In genomic region chr1:110477445-110477957, GRCh38 we compare ENCODE assay signal across 12 cellular contexts. TPM values are rescaled to one million over a fixed set of nuclear protein-coding genes. Genes with fewer than 3 reads are reported as not detected.
DNase-seq lines count a peak whose midpoint lies in the region; ATAC-seq, FAIRE-seq and TF ChIP-seq lines count a peak whose summit lies in the region.
"Had no signal": no experiment of that assay in that cellular context is flagged by ENCODE, and none has a peak within 500 bp of the region (broad histone marks: within the 10 kb centered on the region; RNA-seq: fewer than 3 reads in every experiment).

No MANE protein-coding gene starts in this region.

- no peak for TF ChIP-seq RAD21 in HepG2 (CRISPR knock-in tag; IDR thresholded peaks at IDR 0.05)

- H3K36me3 ChIP-seq in hepatocyte (replicated peaks; ENCODE audit: insufficient read depth, low read depth) (no peaks in the 10 kb centered on the region), HepG2 (replicated peaks in 1 of 2; ENCODE audit: control insufficient read depth in 1 of 2, insufficient read depth in 2 of 2, low read length in 2 of 2) (no peaks in the 10 kb centered on the region)
- H3K36me3 ChIP-seq: SJCRH30 had no signal

- H4K20me1 ChIP-seq in hepatocyte (ENCODE audit: insufficient read depth, poor library complexity, severe bottlenecking) (no peaks in the 10 kb centered on the region), HepG2 (ENCODE audit: insufficient read depth, low read length) (no peaks in the 10 kb centered on the region)

- POLR2A ChIA-PET in HepG2 (lab: Yijun Ruan, JAX): no interaction called here

- H3K4me2 ChIP-seq in hepatocyte: peak overlapping the region; percentile 2
- no peak overlapping the region for H3K4me2 ChIP-seq in HepG2 (ENCODE audit: low read depth, low read length)

- no peak overlapping the region for H3K4me3 ChIP-seq in hepatocyte
- no peak overlapping the region for H3K4me3 ChIP-seq in HepG2 (replicated peaks in 1 of 3; ENCODE audit: insufficient read depth in 1 of 3, low read depth in 2 of 3, low read length in 3 of 3)
- H3K4me3 ChIP-seq: psoas muscle, SJCRH30 had no signal

- in situ Hi-C loops in ACHN (cut with HindIII; ENCODE audit: low pct_ligation_motif_present, low pct_unique_long_range_greater_than_20kb, low sequenced_read_pairs) (no loop called here), HepG2 (cut with HindIII; ENCODE audit: extremely low pct_ligation_motif_present, low pct_unique_long_range_greater_than_20kb) (no loop called here)

- H3K9ac ChIP-seq in HepG2 (ENCODE audit: insufficient read depth, low read depth, low read length): no peak overlapping the region

- ATAC-seq in activated CD4-positive, CD25-positive, alpha-beta regulatory T cell treated with anti-CD3 and anti-CD28 coated beads, Interleukin-2, amount 50 U/mL, for 24 hours: no peak
- no peak; the same call in 2 of the 3 replicates for ATAC-seq in HepG2

- no peak for FAIRE-seq in HepG2 (lab: Jason Lieb, UNC)

- no peaks in the 10 kb centered on the region for H3K9me2 ChIP-seq in hepatocyte (replicated peaks; ENCODE audit: insufficient read depth)

- intact Hi-C loops in HepG2 (cut with micrococcal nuclease; ENCODE audit: unreplicated experiment): no loop called here

- WGBS in hepatocyte (ENCODE audit: low lambda C conversion rate, missing lambda C conversion rate): 52% methylated on average over 3 of the region's 3 CpGs
- 25% methylated on average over 3 of the region's 3 CpGs for WGBS in HepG2 (ENCODE audit: low lambda C conversion rate)

- H3K4me1 ChIP-seq in hepatocyte (ENCODE audit: insufficient read depth): peaks cover 62% of the 10 kb centered on the region
- H3K4me1 ChIP-seq in HepG2 (ENCODE audit: insufficient read depth, low read length): no peaks in the 10 kb centered on the region
- H3K4me1 ChIP-seq: psoas muscle, SJCRH30 had no signal

- BruUV-seq in HepG2 (replicated peaks; lab: Mats Ljungman, UMichigan): no TSS peak

- H3K27ac ChIP-seq in hepatocyte: peak overlapping the region; percentile 81
- no peak overlapping the region for H3K27ac ChIP-seq in HepG2 (ENCODE audit: extremely low read length, insufficient read depth, low read length)
- H3K27ac ChIP-seq: psoas muscle, SJCRH30 had no signal

- DNase-seq in ACHN (peak; percentile 30), SW480 (ENCODE audit: low spot score) (peak; percentile 53), hepatocyte (ENCODE audit: low spot score) (no peak), SHP77 treated with DMSO at 0.1 percent for 48 hours (lab: John Stamatoyannopoulos, UW) (no peak), HepG2 (ENCODE audit: low spot score) (no peak), COLO668 (lab: John Stamatoyannopoulos, UW; ENCODE audit: unreplicated experiment) (no peak)
- DNase-seq: activated T-cell treated with anti-CD3 and anti-CD28 coated beads for 4 hours, NCI-H1105 treated with DMSO at 0.1 percent for 48 hours, psoas muscle, SJCRH30 had no signal

- H2AFZ ChIP-seq in hepatocyte: no peak overlapping the region
- H2AFZ ChIP-seq in HepG2 (ENCODE audit: low read length): no peak overlapping the region

- H3K9me3 ChIP-seq in hepatocyte (ENCODE audit: low read depth) (no peaks in the 10 kb centered on the region), HepG2 (ENCODE audit: low read length) (no peaks in the 10 kb centered on the region)
- H3K9me3 ChIP-seq: psoas muscle, SJCRH30 had no signal

- CTCF ChIA-PET in HepG2 (lab: Yijun Ruan, JAX; ENCODE audit: low intra/inter-chr PET ratio, low total read pairs): no interaction called here

- TF ChIP-seq POLR2A in HepG2 (IDR thresholded peaks at IDR 0.05; ENCODE audit: insufficient read depth in 1 of 2, low read depth in 2 of 2, low read length in 2 of 2): no peak

- H3K79me2 ChIP-seq in hepatocyte: no peaks in the 10 kb centered on the region
- H3K79me2 ChIP-seq in HepG2 (ENCODE audit: insufficient read depth, low read length): no peaks in the 10 kb centered on the region

- TF ChIP-seq CTCF in GM12874 (IDR thresholded peaks at IDR 0.05; ENCODE audit: insufficient read depth, low read depth, low read length) (peak; percentile 25; the same call in 1 of the 2 replicates), hepatocyte (IDR thresholded peaks at IDR 0.05; ENCODE audit: poor library complexity) (peak; percentile 25), HepG2 (CRISPR knock-in tag; IDR thresholded peaks at IDR 0.05) (no peak)

- TF ChIP-seq EP300 in HepG2 (IDR thresholded peaks at IDR 0.05; ENCODE audit: low read depth in 2 of 2, low read length in 2 of 2): no peak
- no peak for TF ChIP-seq EP300 in HepG2 (CRISPR knock-in tag; IDR thresholded peaks at IDR 0.05; ENCODE audit: borderline replicate concordance)

- H3K27me3 ChIP-seq in hepatocyte: no peaks in the 10 kb centered on the region
- H3K27me3 ChIP-seq in HepG2 (ENCODE audit: control insufficient read depth in 1 of 2, insufficient read depth in 2 of 2, low read length in 2 of 2): no peaks in the 10 kb centered on the region; a peak in 1 of 5 replicates

TF ChIP-seq in HepG2, 621 proteins besides CTCF, POLR2A, EP300 and RAD21:
- no peak for TF ChIP-seq FOXK2 (IDR thresholded peaks at IDR 0.05)
- TF ChIP-seq WIZ (CRISPR knock-in tag; IDR thresholded peaks at IDR 0.05): no peak
- TF ChIP-seq ZNF766 (CRISPR knock-in tag; IDR thresholded peaks at IDR 0.05; ENCODE audit: borderline replicate concordance): no peak
- no peak for TF ChIP-seq CAMTA2 (CRISPR knock-in tag; IDR thresholded peaks at IDR 0.05; ENCODE audit: borderline replicate concordance)

RNA-seq across cellular contexts. Expression of gene PROK1, which starts 26.6 kb away (rescaled TPM):
- total RNA-seq in hepatocyte: 8.8 and 9.6 TPM in 2 replicates
- 9.4 and 11.1 TPM in 2 replicates for polyA plus RNA-seq in hepatocyte
- not detected in 2 replicates for total RNA-seq in HepG2 (2016; rRNA removed; fragmentation: Illumina TruSeq; extraction: Trizol)
- total RNA-seq in HepG2 (2016; cell fraction: cytosol; rRNA removed; fragmentation: Illumina TruSeq; extraction: Trizol; ENCODE audit: low read depth): not detected in 2 replicates
- total RNA-seq in HepG2 (2016; cell fraction: insoluble cytoplasmic fraction; rRNA removed; fragmentation: Illumina TruSeq; extraction: Trizol): not detected in 2 replicates
- not detected in 2 replicates for total RNA-seq in HepG2 (2016; cell fraction: membrane; rRNA removed; fragmentation: Illumina TruSeq; extraction: Trizol)
- not detected in 2 replicates for total RNA-seq in HepG2 (2016; cell fraction: nucleus; rRNA removed; fragmentation: Illumina TruSeq; extraction: Trizol)
- 0.07 TPM in 1 of 2 replicates, not detected in the other for polyA plus RNA-seq in HepG2 (2011; rRNA removed)
- polyA plus RNA-seq in HepG2 (2011; cell fraction: cytosol; rRNA removed): not detected in 2 replicates
- polyA plus RNA-seq in HepG2 (2011; cell fraction: nucleus; rRNA removed): not detected in 2 replicates
- polyA plus RNA-seq in HepG2 (2012): not detected in 2 replicates
- not detected in 2 replicates for polyA plus RNA-seq in HepG2 (2016; cell fraction: cytosol; fragmentation: Illumina TruSeq; extraction: Trizol; ENCODE audit: low read depth)
- polyA plus RNA-seq in HepG2 (2016; cell fraction: insoluble cytoplasmic fraction; fragmentation: Illumina TruSeq; extraction: Trizol; ENCODE audit: low read depth): not detected in 2 replicates
- polyA plus RNA-seq in HepG2 (2016; cell fraction: membrane; fragmentation: Illumina TruSeq; extraction: Trizol; ENCODE audit: low read depth): not detected in 2 replicates
- not detected in 2 replicates for polyA plus RNA-seq in HepG2 (2016; cell fraction: nucleus; fragmentation: Illumina TruSeq; extraction: Trizol; ENCODE audit: insufficient read depth, low read depth)
- not detected in 2 replicates for polyA minus RNA-seq in HepG2 (2011; rRNA and poly(A)+ RNA removed; ENCODE audit: low replicate concordance)
- polyA minus RNA-seq in HepG2 (2011; cell fraction: cytosol; rRNA and poly(A)+ RNA removed): not detected in 2 replicates
- not detected in 2 replicates for polyA minus RNA-seq in HepG2 (2011; cell fraction: nucleus; rRNA and poly(A)+ RNA removed)
- total RNA-seq: SJCRH30 had no signal

RNA-seq across cellular contexts. Expression of gene KCNA10, which starts 41.5 kb away (rescaled TPM):
- total RNA-seq in hepatocyte: not detected in 2 replicates
- polyA plus RNA-seq in hepatocyte: not detected in 2 replicates
- not detected in 2 replicates for total RNA-seq in HepG2 (2016; rRNA removed; fragmentation: Illumina TruSeq; extraction: Trizol)
- total RNA-seq in HepG2 (2016; cell fraction: cytosol; rRNA removed; fragmentation: Illumina TruSeq; extraction: Trizol; ENCODE audit: low read depth): not detected in 2 replicates
- not detected in 2 replicates for total RNA-seq in HepG2 (2016; cell fraction: insoluble cytoplasmic fraction; rRNA removed; fragmentation: Illumina TruSeq; extraction: Trizol)
- not detected in 2 replicates for total RNA-seq in HepG2 (2016; cell fraction: membrane; rRNA removed; fragmentation: Illumina TruSeq; extraction: Trizol)
- total RNA-seq in HepG2 (2016; cell fraction: nucleus; rRNA removed; fragmentation: Illumina TruSeq; extraction: Trizol): not detected in 2 replicates
- not detected in 2 replicates for polyA plus RNA-seq in HepG2 (2011; rRNA removed)
- polyA plus RNA-seq in HepG2 (2011; cell fraction: cytosol; rRNA removed): not detected in 2 replicates
- polyA plus RNA-seq in HepG2 (2011; cell fraction: nucleus; rRNA removed): not detected in 2 replicates
- polyA plus RNA-seq in HepG2 (2012): not detected in 2 replicates
- not detected in 2 replicates for polyA plus RNA-seq in HepG2 (2016; cell fraction: cytosol; fragmentation: Illumina TruSeq; extraction: Trizol; ENCODE audit: low read depth)
- polyA plus RNA-seq in HepG2 (2016; cell fraction: insoluble cytoplasmic fraction; fragmentation: Illumina TruSeq; extraction: Trizol; ENCODE audit: low read depth): not detected in 2 replicates
- polyA plus RNA-seq in HepG2 (2016; cell fraction: membrane; fragmentation: Illumina TruSeq; extraction: Trizol; ENCODE audit: low read depth): not detected in 2 replicates
- polyA plus RNA-seq in HepG2 (2016; cell fraction: nucleus; fragmentation: Illumina TruSeq; extraction: Trizol; ENCODE audit: insufficient read depth, low read depth): not detected in 2 replicates
- polyA minus RNA-seq in HepG2 (2011; rRNA and poly(A)+ RNA removed; ENCODE audit: low replicate concordance): 0.19 TPM in 1 of 2 replicates, not detected in the other
- polyA minus RNA-seq in HepG2 (2011; cell fraction: cytosol; rRNA and poly(A)+ RNA removed): not detected in 2 replicates
- polyA minus RNA-seq in HepG2 (2011; cell fraction: nucleus; rRNA and poly(A)+ RNA removed): not detected in 2 replicates
- total RNA-seq: psoas muscle, SJCRH30 had no signal
- polyA plus RNA-seq: psoas muscle had no signal

Comparison
In these comparisons a context has a peak if more than half of its experiments do, and no peak if none do; other contexts are left out.
1. DNase-seq: peak in ACHN (single experiment) and SW480 (single experiment); none in hepatocyte (single experiment), SHP77 treated with DMSO at 0.1 percent for 48 hours (single experiment), HepG2 (single experiment) and COLO668 (single experiment).